ENCODE assay signal across 11 cellular contexts in the genomic region with DNA sequence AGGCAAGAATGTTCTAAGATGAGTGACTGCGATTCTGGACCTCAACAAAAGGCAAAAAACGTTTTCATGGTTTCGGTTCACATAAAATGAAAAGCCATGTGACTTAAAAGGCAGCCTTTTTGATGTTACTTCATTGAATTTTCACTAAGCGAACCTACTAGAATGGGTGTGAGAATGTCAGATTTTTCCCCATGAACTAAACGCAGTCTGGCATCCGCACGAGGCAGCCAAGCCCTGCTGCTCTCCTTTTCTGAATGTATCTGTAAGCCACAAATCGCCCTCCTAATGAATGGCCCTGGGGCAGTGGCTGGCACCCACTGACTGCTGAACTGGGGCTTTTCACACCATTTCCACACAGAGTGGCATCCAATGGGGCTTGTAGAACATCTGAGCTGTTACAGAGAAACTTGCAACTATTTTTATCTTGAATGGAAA. TPM values are rescaled to one million over a fixed set of nuclear protein-coding genes. Genes with fewer than 3 reads are reported as not detected.
DNase-seq lines count a peak whose midpoint lies in the region; ATAC-seq, FAIRE-seq and TF ChIP-seq lines count a peak whose summit lies in the region.
"Had no signal": no experiment of that assay in that cellular context is flagged by ENCODE, and none has a peak within 500 bp of the region (broad histone marks: within the 10 kb centered on the region; RNA-seq: fewer than 3 reads in every experiment).

No MANE protein-coding gene starts in this region.

- no peaks in the 10 kb centered on the region for H3K9me3 Mint-ChIP-seq in naive thymus-derived CD4-positive, alpha-beta T cell
- H3K9me3 Mint-ChIP-seq in activated CD8-positive, alpha-beta T cell treated with anti-CD3 and anti-CD28 coated beads for 36 hours, result no peaks in the 10 kb centered on the region
- H3K9me3 Mint-ChIP-seq: naive B cell; T-helper 2 cell treated with Interferon-gamma antibody and Interleukin-4, amounts not matched to agents 5 μg/mL and 100 μg/mL, for 36 hours had no signal

- H3K9ac ChIP-seq in duodenal mucosa (ENCODE audit: low read depth in 1 of 2, low read length in 2 of 2), result peak overlapping the region in 1 of 2 donors; percentile 20

- POLR2A ChIA-PET in naive thymus-derived CD4-positive, alpha-beta T cell (lab: Charles Lee), result no interaction called here
- POLR2A ChIA-PET in activated CD8-positive, alpha-beta T cell treated with anti-CD3 and anti-CD28 coated beads for 36 hours (lab: Charles Lee), result interaction anchor here (1.2 to 1.3 kb wide), 3 partner anchors 10 to 58 kb away, joined by 3 read pairs; no protein-coding TSS in a partner anchor

- H3K36me3 Mint-ChIP-seq in naive thymus-derived CD4-positive, alpha-beta T cell, result peaks cover 7 to 20% (median 10%) of the 10 kb centered on the region in 5 donors
- H3K36me3 Mint-ChIP-seq in activated CD8-positive, alpha-beta T cell treated with anti-CD3 and anti-CD28 coated beads for 36 hours (ENCODE audit: low read depth), result peaks cover 17% of the 10 kb centered on the region

- intact Hi-C loops in naive thymus-derived CD4-positive, alpha-beta T cell (cut with micrococcal nuclease), result no loop called here
- intact Hi-C loops in activated CD8-positive, alpha-beta T cell treated with anti-CD3 and anti-CD28 coated beads for 36 hours (cut with micrococcal nuclease), result no loop called here

- H3K9me3 ChIP-seq in Peyer's patch (no peaks in the 10 kb centered on the region), duodenal mucosa (ENCODE audit: control insufficient read depth in 1 of 2, low read length in 2 of 2) (no peaks in the 10 kb centered on the region), thymus (ENCODE audit: control insufficient read depth) (no peaks in the 10 kb centered on the region)
- no peaks in the 10 kb centered on the region for H3K9me3 ChIP-seq in naive thymus-derived CD4-positive, alpha-beta T cell (ENCODE audit: control insufficient read depth in 2 of 3, low read length in 3 of 3)

- no peak for ATAC-seq in naive thymus-derived CD4-positive, alpha-beta T cell
- no peak for ATAC-seq in HG03139 (IDR thresholded peaks at IDR 0.05; ENCODE audit: unreplicated experiment)
- no peak for ATAC-seq in GM21786 (IDR thresholded peaks at IDR 0.05; ENCODE audit: unreplicated experiment)
- no peak for ATAC-seq in activated CD8-positive, alpha-beta T cell treated with anti-CD3 and anti-CD28 coated beads for 36 hours

- FAIRE-seq in urothelium cell line (lab: Jason Lieb, UNC), result no peak

- TF ChIP-seq POLR2A in Peyer's patch (IDR thresholded peaks at IDR 0.05), result no peak

- DNase-seq in Peyer's patch (no peak), urothelium cell line (ENCODE audit: low spot score) (no peak)
- peak in 1 of 9 donors; percentile 5 for DNase-seq in naive thymus-derived CD4-positive, alpha-beta T cell
- DNase-seq in activated CD8-positive, alpha-beta T cell treated with anti-CD3 and anti-CD28 coated beads for 36 hours, result no peak
- DNase-seq: naive B cell, NCI-H446 had no signal

- H3K4me3 ChIP-seq in Peyer's patch (no peak overlapping the region), duodenal mucosa (ENCODE audit: low read depth in 1 of 2, low read length in 2 of 2) (no peak overlapping the region), thymus (ENCODE audit: low read length) (no peak overlapping the region)
- H3K4me3 ChIP-seq in naive thymus-derived CD4-positive, alpha-beta T cell (ENCODE audit: low read length), result no peak overlapping the region

- H3K27me3 ChIP-seq in Peyer's patch, result no peaks in the 10 kb centered on the region
- H3K27me3 ChIP-seq in duodenal mucosa (ENCODE audit: control insufficient read depth in 1 of 2, insufficient read depth in 2 of 2, low read length in 2 of 2), result no peaks in the 10 kb centered on the region
- H3K27me3 ChIP-seq in naive thymus-derived CD4-positive, alpha-beta T cell (ENCODE audit: control insufficient read depth in 2 of 2, insufficient read depth in 2 of 2, low read length in 2 of 2), result no peaks in the 10 kb centered on the region
- no peaks in the 10 kb centered on the region for H3K27me3 ChIP-seq in thymus (ENCODE audit: control insufficient read depth, insufficient read depth)

- peaks cover 2 to 22% (median 19%) of the 10 kb centered on the region in 7 donors for H3K4me1 Mint-ChIP-seq in naive thymus-derived CD4-positive, alpha-beta T cell
- H3K4me1 Mint-ChIP-seq in activated CD8-positive, alpha-beta T cell treated with anti-CD3 and anti-CD28 coated beads for 36 hours (ENCODE audit: low read depth), result no peaks in the 10 kb centered on the region

- TF ChIP-seq CTCF in Peyer's patch (IDR thresholded peaks at IDR 0.05), result no peak
- no peak for TF ChIP-seq CTCF in activated CD8-positive, alpha-beta T cell treated with anti-CD3 and anti-CD28 coated beads for 36 hours (IDR thresholded peaks at IDR 0.05)

- H3K4me1 ChIP-seq in Peyer's patch (peaks cover 0 to 53% (median 0%) of the 10 kb centered on the region in 4 donors), duodenal mucosa (ENCODE audit: control insufficient read depth in 1 of 2, insufficient read depth in 2 of 2, low read length in 2 of 2) (peaks cover 15 to 47% of the 10 kb centered on the region in 2 donors), thymus (ENCODE audit: control insufficient read depth, insufficient read depth, low read length) (no peaks in the 10 kb centered on the region)
- no peaks in the 10 kb centered on the region for H3K4me1 ChIP-seq in naive thymus-derived CD4-positive, alpha-beta T cell (ENCODE audit: control insufficient read depth in 2 of 2, insufficient read depth in 2 of 2, low read length in 2 of 2)

- CTCF ChIA-PET in naive thymus-derived CD4-positive, alpha-beta T cell (lab: Charles Lee), result interaction anchor here (1.2 kb wide), 1 partner anchor 25 kb away, joined by 4 read pairs; no protein-coding TSS in a partner anchor
- CTCF ChIA-PET in activated CD8-positive, alpha-beta T cell treated with anti-CD3 and anti-CD28 coated beads for 36 hours (lab: Charles Lee), result no interaction called here

- H3K4me3 Mint-ChIP-seq in naive thymus-derived CD4-positive, alpha-beta T cell, result peak overlapping the region in 1 of 10 donors; percentile 10
- H3K4me3 Mint-ChIP-seq in activated CD8-positive, alpha-beta T cell treated with anti-CD3 and anti-CD28 coated beads for 36 hours, result no peak overlapping the region
- H3K4me3 Mint-ChIP-seq: T-helper 2 cell treated with Interferon-gamma antibody and Interleukin-4, amounts not matched to agents 5 μg/mL and 100 μg/mL, for 36 hours had no signal

- H3K27ac ChIP-seq in Peyer's patch (peak overlapping the region; percentile 75 to 96 (median 88)), duodenal mucosa (ENCODE audit: low read depth, low read length) (peak overlapping the region; percentile 94), thymus (ENCODE audit: low read depth) (peak overlapping the region; percentile 87)
- no peak overlapping the region for H3K27ac ChIP-seq in naive thymus-derived CD4-positive, alpha-beta T cell (ENCODE audit: low read depth, low read length)

- H3K36me3 ChIP-seq in Peyer's patch, result peaks cover 0 to 24% (median 0%) of the 10 kb centered on the region in 3 donors
- H3K36me3 ChIP-seq in duodenal mucosa (ENCODE audit: control insufficient read depth in 1 of 2, insufficient read depth in 2 of 2, low read length in 2 of 2), result peaks cover 10 to 17% of the 10 kb centered on the region in 2 donors
- H3K36me3 ChIP-seq in naive thymus-derived CD4-positive, alpha-beta T cell (ENCODE audit: control insufficient read depth in 2 of 3, insufficient read depth in 3 of 3, low read length in 3 of 3), result peaks cover 0 to 25% (median 0%) of the 10 kb centered on the region in 3 experiments
- peaks cover 28% of the 10 kb centered on the region for H3K36me3 ChIP-seq in thymus (ENCODE audit: control insufficient read depth, insufficient read depth)

- 89% methylated on average over 8 of the region's 8 CpGs for WGBS in thymus

- H3K27ac Mint-ChIP-seq in naive thymus-derived CD4-positive, alpha-beta T cell, result peak overlapping the region in 7 of 9 donors; percentile 44 to 84 (median 67)
- no peak overlapping the region for H3K27ac Mint-ChIP-seq in activated CD8-positive, alpha-beta T cell treated with anti-CD3 and anti-CD28 coated beads for 36 hours
- H3K27ac Mint-ChIP-seq: T-helper 2 cell treated with Interferon-gamma antibody and Interleukin-4, amounts not matched to agents 5 μg/mL and 100 μg/mL, for 36 hours had no signal

- H3K27me3 Mint-ChIP-seq in naive thymus-derived CD4-positive, alpha-beta T cell, result no peaks in the 10 kb centered on the region
- no peaks in the 10 kb centered on the region for H3K27me3 Mint-ChIP-seq in activated CD8-positive, alpha-beta T cell treated with anti-CD3 and anti-CD28 coated beads for 36 hours
- H3K27me3 Mint-ChIP-seq: naive B cell had no signal

RNA-seq across cellular contexts. Expression of gene PPP2R1B, which starts 29.6 kb away (rescaled TPM):
- 10 to 100 TPM; 25.6 to 51.8 (median 41.7) TPM for total RNA-seq in Peyer's patch
- total RNA-seq in naive thymus-derived CD4-positive, alpha-beta T cell, result 10 to 100 TPM; 25.8 to 49.2 (median 34.0) TPM
- 10 to 100 TPM; 15.1 to 17.3 TPM for polyA plus RNA-seq in naive thymus-derived CD4-positive, alpha-beta T cell
- polyA plus RNA-seq in thymus, result 10.5 TPM
- total RNA-seq in activated CD8-positive, alpha-beta T cell treated with anti-CD3 and anti-CD28 coated beads for 36 hours, result 10 to 100 TPM; 49.7 to 54.0 TPM
